17 cellular contexts compared by ENCODE assay signal in the genomic region with DNA sequence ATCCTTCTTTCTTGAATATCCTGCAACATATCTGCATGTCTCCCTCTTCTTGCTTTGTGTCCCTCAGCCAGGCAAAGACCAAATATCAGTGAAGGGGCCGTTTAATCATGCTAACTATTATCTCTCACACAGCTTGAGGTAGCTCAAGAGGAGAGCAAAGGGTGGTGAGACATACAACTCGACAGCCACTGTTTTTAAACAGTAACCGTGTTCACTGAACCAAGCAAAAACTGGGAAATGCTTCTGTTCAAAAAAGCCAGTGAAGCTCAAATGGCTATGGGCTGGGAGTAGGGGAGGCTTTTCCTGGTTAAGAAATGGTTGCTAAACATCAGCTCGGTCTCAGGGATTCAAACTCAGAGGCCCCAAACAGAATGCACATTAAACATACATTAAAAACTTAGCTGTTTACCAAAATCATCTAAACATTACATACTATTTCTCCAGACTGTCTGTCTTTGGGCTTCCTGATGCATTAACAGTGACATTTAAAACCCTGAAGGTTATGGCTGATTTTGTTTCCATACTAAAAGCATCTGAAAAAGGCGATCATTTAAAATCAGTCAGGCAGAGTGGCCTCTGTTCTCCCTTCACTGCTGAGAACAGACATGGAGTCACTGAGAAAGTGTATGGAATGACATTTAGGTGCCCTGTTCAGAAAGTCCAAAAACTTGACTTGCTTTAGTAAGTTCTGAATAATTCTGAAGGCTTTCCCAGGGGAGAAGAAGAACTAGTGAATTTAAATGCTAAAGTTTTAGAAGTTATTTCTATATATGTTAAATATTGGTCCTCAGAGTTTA.
DNase-seq lines count a peak whose midpoint lies in the region; ATAC-seq and TF ChIP-seq lines count a peak whose summit lies in the region.
"Had no signal": no experiment of that assay in that cellular context is flagged by ENCODE, and none has a peak within 500 bp of the region (broad histone marks: within the 10 kb centered on the region; RNA-seq: fewer than 3 reads in every experiment).

No MANE protein-coding gene starts in this region.

- DNase-seq in cardiac muscle cell (ENCODE audit: low read depth in 1 of 2, low spot score in 1 of 2) (peak in 1 of 2 donors; percentile 3), right cardiac atrium (no peak), SK-MEL-5 (ENCODE audit: low read depth, low spot score) (peak; percentile 20), H4 (ENCODE audit: low spot score) (no peak), NCI-H2081 treated with DMSO at 0.1 percent for 48 hours (lab: John Stamatoyannopoulos, UW) (no peak)
- DNase-seq in stimulated activated effector memory CD8-positive, alpha-beta T cell treated with anti-CD3 and anti-CD28 coated beads, Interleukin-12 subunit alpha, Interleukin-12 subunit beta, amount 100 ng/mL, for 72 hours (ENCODE audit: low spot score in 2 of 2): no peak
- DNase-seq: activated CD4-positive, alpha-beta memory T cell treated with anti-CD3 and anti-CD28 coated beads, Interleukin-2, amount 10 ng/mL, durations not matched to agents 7 days and 5 days; CD8-positive, alpha-beta T cell; GDM1; head of caudate nucleus; NCI-H446 treated with DMSO at 0.1 percent for 48 hours; SW 1271; trophoblast cell had no signal

- in situ Hi-C loops in SK-MEL-5 (cut with HindIII; ENCODE audit: low pct_unique_long_range_greater_than_20kb, low sequenced_read_pairs): no loop called here

- H3K27me3 ChIP-seq in cardiac muscle cell: no peaks in the 10 kb centered on the region
- H3K27me3 ChIP-seq in right cardiac atrium (ENCODE audit: control insufficient read depth, insufficient read depth): no peaks in the 10 kb centered on the region
- H3K27me3 ChIP-seq in layer of hippocampus (ENCODE audit: control insufficient read depth, insufficient read depth, low read length): no peaks in the 10 kb centered on the region

- TF ChIP-seq CTCF in cardiac muscle cell (IDR thresholded peaks at IDR 0.05; ENCODE audit: low read depth, low read length): no peak

- WGBS in right cardiac atrium: 37% methylated on average over 5 of the region's 5 CpGs

- H3K4me3 Mint-ChIP-seq in stimulated activated effector memory CD8-positive, alpha-beta T cell treated with anti-CD3 and anti-CD28 coated beads, Interleukin-12 subunit alpha, Interleukin-12 subunit beta, amount 100 ng/mL, for 72 hours: no peak overlapping the region
- H3K4me3 Mint-ChIP-seq: activated CD4-positive, alpha-beta memory T cell treated with anti-CD3 and anti-CD28 coated beads, Interleukin-2, amount 10 ng/mL, durations not matched to agents 7 days and 5 days; activated T-helper 1 cell treated with anti-CD3 and anti-CD28 coated beads, Interleukin-12 subunit alpha, Interleukin-12 subunit beta, Interleukin-2, Interleukin-4 antibody, amounts not matched to agents 30 ng/mL and 10 ng/mL and 1 ng/mL, durations not matched to agents 14 hours and 24 hours and 36 hours; CD8-positive, alpha-beta T cell had no signal

- no peak overlapping the region for H3K4me3 ChIP-seq in cardiac muscle cell
- H3K4me3 ChIP-seq in right cardiac atrium (ENCODE audit: low read length): no peak overlapping the region

- ATAC-seq in right cardiac atrium (no peak), GM19467 (IDR thresholded peaks at IDR 0.05; ENCODE audit: unreplicated experiment) (no peak)
- ATAC-seq in stimulated activated effector memory CD8-positive, alpha-beta T cell treated with anti-CD3 and anti-CD28 coated beads, Interleukin-12 subunit alpha, Interleukin-12 subunit beta, amount 100 ng/mL, for 72 hours: no peak
- ATAC-seq: CD8-positive, alpha-beta T cell; esophagus mucosa had no signal

- no peaks in the 10 kb centered on the region for H3K9me3 Mint-ChIP-seq in stimulated activated effector memory CD8-positive, alpha-beta T cell treated with anti-CD3 and anti-CD28 coated beads, Interleukin-12 subunit alpha, Interleukin-12 subunit beta, amount 100 ng/mL, for 72 hours
- H3K9me3 Mint-ChIP-seq: activated CD4-positive, alpha-beta memory T cell treated with anti-CD3 and anti-CD28 coated beads, Interleukin-2, amount 10 ng/mL, durations not matched to agents 7 days and 5 days; activated T-helper 1 cell treated with anti-CD3 and anti-CD28 coated beads, Interleukin-12 subunit alpha, Interleukin-12 subunit beta, Interleukin-2, Interleukin-4 antibody, amounts not matched to agents 30 ng/mL and 10 ng/mL and 1 ng/mL, durations not matched to agents 14 hours and 24 hours and 36 hours; CD8-positive, alpha-beta T cell had no signal

- peaks cover 6% of the 10 kb centered on the region for H3K4me1 Mint-ChIP-seq in stimulated activated effector memory CD8-positive, alpha-beta T cell treated with anti-CD3 and anti-CD28 coated beads, Interleukin-12 subunit alpha, Interleukin-12 subunit beta, amount 100 ng/mL, for 72 hours

- H3K27ac Mint-ChIP-seq in stimulated activated effector memory CD8-positive, alpha-beta T cell treated with anti-CD3 and anti-CD28 coated beads, Interleukin-12 subunit alpha, Interleukin-12 subunit beta, amount 100 ng/mL, for 72 hours: no peak overlapping the region
- H3K27ac Mint-ChIP-seq: activated CD4-positive, alpha-beta memory T cell treated with anti-CD3 and anti-CD28 coated beads, Interleukin-2, amount 10 ng/mL, durations not matched to agents 7 days and 5 days; activated T-helper 1 cell treated with anti-CD3 and anti-CD28 coated beads, Interleukin-12 subunit alpha, Interleukin-12 subunit beta, Interleukin-2, Interleukin-4 antibody, amounts not matched to agents 30 ng/mL and 10 ng/mL and 1 ng/mL, durations not matched to agents 14 hours and 24 hours and 36 hours; CD8-positive, alpha-beta T cell had no signal

- intact Hi-C loops in right cardiac atrium (cut with DNase I): no loop called here

- no peaks in the 10 kb centered on the region for H3K9me3 ChIP-seq in cardiac muscle cell (ENCODE audit: low read depth)
- no peaks in the 10 kb centered on the region for H3K9me3 ChIP-seq in right cardiac atrium (ENCODE audit: control insufficient read depth, low read length)

- H3K36me3 ChIP-seq in cardiac muscle cell: no peaks in the 10 kb centered on the region

- H3K4me1 ChIP-seq in cardiac muscle cell (ENCODE audit: low read depth) (peaks cover 6% of the 10 kb centered on the region), right cardiac atrium (ENCODE audit: control insufficient read depth, insufficient read depth, low read length) (no peaks in the 10 kb centered on the region)

- H3K27ac ChIP-seq in cardiac muscle cell (peak overlapping the region; percentile 26), right cardiac atrium (ENCODE audit: low read length) (no peak overlapping the region), layer of hippocampus (ENCODE audit: low read depth, low read length) (peak overlapping the region; percentile 97)

- H3K36me3 Mint-ChIP-seq in stimulated activated effector memory CD8-positive, alpha-beta T cell treated with anti-CD3 and anti-CD28 coated beads, Interleukin-12 subunit alpha, Interleukin-12 subunit beta, amount 100 ng/mL, for 72 hours: no peaks in the 10 kb centered on the region
- H3K36me3 Mint-ChIP-seq: CD8-positive, alpha-beta T cell had no signal
